9 cellular contexts compared by ENCODE assay signal in the genomic region with DNA sequence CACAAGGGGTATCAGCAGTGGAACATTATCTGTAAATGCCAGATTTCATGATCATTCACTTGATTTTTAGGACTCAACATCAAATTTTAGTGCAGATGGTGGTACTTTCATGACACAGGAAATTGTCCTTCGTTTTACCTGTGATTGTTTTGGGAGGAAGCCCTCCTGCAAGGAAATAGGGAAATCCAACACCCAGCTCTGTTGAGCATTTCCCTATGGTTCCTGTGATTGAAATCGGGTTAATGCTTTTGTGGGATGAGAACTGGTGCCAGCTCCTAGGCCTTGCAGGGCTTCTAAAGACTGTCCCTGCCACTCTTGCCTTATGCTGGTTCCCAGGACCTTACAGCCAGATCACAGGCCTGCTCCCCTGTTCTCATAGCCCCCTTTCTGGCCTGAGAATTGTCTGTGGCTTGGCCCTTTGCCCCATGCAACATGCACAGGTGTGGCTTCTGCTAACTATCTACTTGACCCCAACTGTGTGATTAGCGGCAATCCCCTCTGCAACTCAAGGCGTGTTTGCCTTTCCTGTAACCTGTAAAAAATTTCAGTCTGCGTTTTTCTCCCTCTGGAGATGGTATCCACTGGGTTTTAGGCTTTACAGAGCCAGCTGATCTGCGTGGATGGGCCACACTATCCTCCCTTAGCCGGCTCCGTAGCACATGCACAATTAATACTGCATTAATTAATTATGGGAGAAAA.
DNase-seq lines count a peak whose midpoint lies in the region; ATAC-seq and TF ChIP-seq lines count a peak whose summit lies in the region.
"Had no signal": no experiment of that assay in that cellular context is flagged by ENCODE, and none has a peak within 500 bp of the region (broad histone marks: within the 10 kb centered on the region; RNA-seq: fewer than 3 reads in every experiment).

No MANE protein-coding gene starts in this region.

- peaks cover 7% of the 10 kb centered on the region for H3K36me3 Mint-ChIP-seq in osteocyte (ENCODE audit: unreplicated experiment)
- peaks cover 50% of the 10 kb centered on the region for H3K36me3 Mint-ChIP-seq in activated T-helper 2 cell treated with anti-CD3 and anti-CD28 coated beads, Interferon-gamma antibody, Interleukin-2, Interleukin-4, amounts not matched to agents 10 μg/mL and 5 μg/mL and 100 μg/mL, durations not matched to agents 14 hours and 24 hours and 36 hours (ENCODE audit: low read depth)
- H3K36me3 Mint-ChIP-seq in T-helper 2 cell treated with Interferon-gamma antibody and Interleukin-4, amounts not matched to agents 5 μg/mL and 100 μg/mL, for 36 hours (ENCODE audit: low read depth) = peaks cover 6% of the 10 kb centered on the region

- H3K9me3 Mint-ChIP-seq in osteocyte (ENCODE audit: unreplicated experiment) = no peaks in the 10 kb centered on the region
- H3K9me3 Mint-ChIP-seq in activated T-helper 2 cell treated with anti-CD3 and anti-CD28 coated beads, Interferon-gamma antibody, Interleukin-2, Interleukin-4, amounts not matched to agents 10 μg/mL and 5 μg/mL and 100 μg/mL, durations not matched to agents 14 hours and 24 hours and 36 hours = no peaks in the 10 kb centered on the region
- no peaks in the 10 kb centered on the region for H3K9me3 Mint-ChIP-seq in T-helper 2 cell treated with Interferon-gamma antibody and Interleukin-4, amounts not matched to agents 5 μg/mL and 100 μg/mL, for 36 hours
- H3K9me3 Mint-ChIP-seq: T-helper 1 cell treated with Interleukin-12 subunit alpha and Interleukin-12 subunit beta and Interleukin-4 antibody, amounts not matched to agents 30 μg/mL and 1 μg/mL, for 36 hours had no signal

- peak overlapping the region; percentile 87 for H3K27ac Mint-ChIP-seq in osteocyte (ENCODE audit: unreplicated experiment)
- H3K27ac Mint-ChIP-seq in activated T-helper 2 cell treated with anti-CD3 and anti-CD28 coated beads, Interferon-gamma antibody, Interleukin-2, Interleukin-4, amounts not matched to agents 10 μg/mL and 5 μg/mL and 100 μg/mL, durations not matched to agents 14 hours and 24 hours and 36 hours = no peak overlapping the region
- no peak overlapping the region for H3K27ac Mint-ChIP-seq in T-helper 2 cell treated with Interferon-gamma antibody and Interleukin-4, amounts not matched to agents 5 μg/mL and 100 μg/mL, for 36 hours
- H3K27ac Mint-ChIP-seq: T-helper 1 cell treated with Interleukin-12 subunit alpha and Interleukin-12 subunit beta and Interleukin-4 antibody, amounts not matched to agents 30 μg/mL and 1 μg/mL, for 36 hours had no signal

- no peaks in the 10 kb centered on the region for H3K27me3 Mint-ChIP-seq in osteocyte (ENCODE audit: unreplicated experiment)
- no peaks in the 10 kb centered on the region for H3K27me3 Mint-ChIP-seq in activated T-helper 2 cell treated with anti-CD3 and anti-CD28 coated beads, Interferon-gamma antibody, Interleukin-2, Interleukin-4, amounts not matched to agents 10 μg/mL and 5 μg/mL and 100 μg/mL, durations not matched to agents 14 hours and 24 hours and 36 hours (ENCODE audit: low read depth)
- no peaks in the 10 kb centered on the region for H3K27me3 Mint-ChIP-seq in T-helper 2 cell treated with Interferon-gamma antibody and Interleukin-4, amounts not matched to agents 5 μg/mL and 100 μg/mL, for 36 hours (ENCODE audit: low read depth)

- ATAC-seq in GM18520 (IDR thresholded peaks at IDR 0.05; ENCODE audit: unreplicated experiment) (peak; percentile 44), GM21619 (IDR thresholded peaks at IDR 0.05; ENCODE audit: unreplicated experiment) (peak; percentile 43), HG03575 (IDR thresholded peaks at IDR 0.05; ENCODE audit: extremely low read depth, insufficient number of reproducible peaks, low FRiP score, unreplicated experiment) (peak; percentile 33)

- no peak overlapping the region for H3K4me3 Mint-ChIP-seq in osteocyte (ENCODE audit: unreplicated experiment)
- no peak overlapping the region for H3K4me3 Mint-ChIP-seq in activated T-helper 2 cell treated with anti-CD3 and anti-CD28 coated beads, Interferon-gamma antibody, Interleukin-2, Interleukin-4, amounts not matched to agents 10 μg/mL and 5 μg/mL and 100 μg/mL, durations not matched to agents 14 hours and 24 hours and 36 hours (ENCODE audit: low read depth)
- no peak overlapping the region for H3K4me3 Mint-ChIP-seq in T-helper 2 cell treated with Interferon-gamma antibody and Interleukin-4, amounts not matched to agents 5 μg/mL and 100 μg/mL, for 36 hours
- H3K4me3 Mint-ChIP-seq: T-helper 1 cell treated with Interleukin-12 subunit alpha and Interleukin-12 subunit beta and Interleukin-4 antibody, amounts not matched to agents 30 μg/mL and 1 μg/mL, for 36 hours had no signal

- TF ChIP-seq CTCF in osteocyte (IDR thresholded peaks at IDR 0.05) = no peak

- DNase-seq in osteocyte (ENCODE audit: extremely low spot score, unreplicated experiment) (no peak), AG08396 (ENCODE audit: low spot score) (no peak), NCI-H2196 (lab: John Stamatoyannopoulos, UW; ENCODE audit: unreplicated experiment) (no peak)
- no peak for DNase-seq in activated T-helper 2 cell treated with anti-CD3 and anti-CD28 coated beads, Interferon-gamma antibody, Interleukin-2, Interleukin-4, amounts not matched to agents 10 μg/mL and 5 μg/mL and 100 μg/mL, durations not matched to agents 14 hours and 24 hours and 36 hours (ENCODE audit: low spot score)
- no peak for DNase-seq in T-helper 2 cell treated with Interferon-gamma antibody and Interleukin-4, amounts not matched to agents 5 μg/mL and 100 μg/mL, for 36 hours (ENCODE audit: low spot score)

- peaks cover 66% of the 10 kb centered on the region for H3K4me1 Mint-ChIP-seq in osteocyte (ENCODE audit: unreplicated experiment)
- H3K4me1 Mint-ChIP-seq in activated T-helper 2 cell treated with anti-CD3 and anti-CD28 coated beads, Interferon-gamma antibody, Interleukin-2, Interleukin-4, amounts not matched to agents 10 μg/mL and 5 μg/mL and 100 μg/mL, durations not matched to agents 14 hours and 24 hours and 36 hours (ENCODE audit: low read depth) = peaks cover 46% of the 10 kb centered on the region
- peaks cover 35% of the 10 kb centered on the region for H3K4me1 Mint-ChIP-seq in T-helper 2 cell treated with Interferon-gamma antibody and Interleukin-4, amounts not matched to agents 5 μg/mL and 100 μg/mL, for 36 hours (ENCODE audit: low read depth)

- intact Hi-C loops in activated T-helper 2 cell treated with anti-CD3 and anti-CD28 coated beads, Interferon-gamma antibody, Interleukin-2, Interleukin-4, amounts not matched to agents 10 μg/mL and 5 μg/mL and 100 μg/mL, durations not matched to agents 14 hours and 24 hours and 36 hours (cut with micrococcal nuclease) = no loop called here
